ENCODE assay signal across 24 cellular contexts in genomic region chr7:26423436-26423835, GRCh38.
"Had no signal": no experiment of that assay in that cellular context is flagged by ENCODE, and none has a peak within 500 bp of the region (broad histone marks: within the 10 kb centered on the region; RNA-seq: fewer than 3 reads in every experiment).

No MANE protein-coding gene starts in this region.

- H3K4me1 ChIP-seq: Peyer's patch had no signal

- H3K9me3 ChIP-seq: Peyer's patch had no signal

- DNase-seq: activated CD4-positive, alpha-beta memory T cell treated with anti-CD3 and anti-CD28 coated beads for 36 hours; activated CD4-positive, alpha-beta T cell treated with anti-CD3 and anti-CD28 coated beads, Interleukin-2, amount 10 ng/mL, durations not matched to agents 7 days and 5 days; activated CD4-positive, CD25-positive, alpha-beta regulatory T cell; activated CD8-positive, alpha-beta memory T cell treated with anti-CD3 and anti-CD28 coated beads for 24 hours; activated gamma-delta T cell; activated naive CD4-positive, alpha-beta T cell treated with anti-CD3 and anti-CD28 coated beads for 36 hours; activated T-cell treated with anti-CD3 and anti-CD28 coated beads for 4 hours; activated T-cell treated with anti-CD3 and anti-CD28 coated beads, Interleukin-2, amount 50 U/mL, for 48 hours; amygdala; Kasumi-1; KBM-7; NCI-H1048; NCI-H146; NCI-H187 treated with DMSO at 0.1 percent for 48 hours; NCI-H2081 treated with DMSO at 0.1 percent for 48 hours; NCI-H2171 treated with DMSO at 0.1 percent for 48 hours; NCI-H226; Peyer's patch; SHP77; T-helper 17 cell; T-helper 9 cell had no signal

- H3K27me3 ChIP-seq: cardiac muscle cell, Peyer's patch had no signal

- H3K36me3 ChIP-seq: cardiac muscle cell, Peyer's patch had no signal

- FAIRE-seq: astrocyte had no signal

- H3K4me3 ChIP-seq: cardiac muscle cell, Peyer's patch had no signal

- H3K27ac ChIP-seq: cardiac muscle cell, Peyer's patch had no signal

- ATAC-seq: activated T-helper 17 cell treated with anti-CD3 and anti-CD28 coated beads, Interleukin-2, amount 50 U/mL, for 72 hours; T-helper 17 cell had no signal
